ENCODE assay signal across 10 cellular contexts in the genomic region with DNA sequence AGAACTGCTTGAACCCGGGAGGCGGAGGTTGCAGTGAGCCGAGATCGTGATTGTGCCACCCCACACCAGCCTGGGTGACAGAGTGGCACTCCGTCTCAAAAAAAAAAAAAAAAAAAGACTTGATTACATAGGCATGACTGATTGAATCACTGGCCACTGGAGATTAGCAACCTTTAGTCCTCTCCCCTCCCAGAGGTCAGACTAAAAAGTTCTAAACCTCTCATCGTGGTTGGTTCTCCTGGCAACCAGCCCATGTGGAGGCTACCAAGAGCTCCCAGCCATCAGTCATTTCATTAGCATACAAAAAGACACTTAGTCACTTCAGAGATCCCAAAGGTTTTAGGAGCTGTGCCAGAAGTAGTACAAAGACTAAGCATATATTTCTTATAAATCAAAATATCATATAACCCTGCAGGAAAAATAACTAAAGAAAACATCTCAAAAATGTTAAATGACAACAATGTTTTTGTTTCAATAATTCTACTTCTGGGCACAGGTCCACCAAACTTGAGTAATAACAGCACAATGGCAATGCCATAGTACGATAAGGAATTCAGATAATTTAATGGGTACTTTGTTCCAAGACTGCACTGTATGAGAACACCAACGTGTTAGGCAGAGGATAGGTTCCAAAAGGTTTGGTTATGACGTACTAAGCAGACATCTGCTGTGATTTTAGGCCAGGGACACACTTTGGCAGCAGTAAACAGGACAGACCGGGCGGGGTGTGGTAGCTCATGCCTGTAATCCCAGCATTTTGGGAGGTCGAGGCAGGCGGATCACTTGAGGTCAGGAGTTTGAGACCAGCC. TPM values are rescaled to one million over a fixed set of nuclear protein-coding genes. Genes with fewer than 3 reads are reported as not detected.
A peak's percentile ranks its signal among the peaks of the same experiment; 100 is the strongest.
DNase-seq lines count a peak whose midpoint lies in the region; ATAC-seq, FAIRE-seq and TF ChIP-seq lines count a peak whose summit lies in the region.
"Had no signal": no experiment of that assay in that cellular context is flagged by ENCODE, and none has a peak within 500 bp of the region (broad histone marks: within the 10 kb centered on the region; RNA-seq: fewer than 3 reads in every experiment).

No MANE protein-coding gene starts in this region.

- H3K18ac ChIP-seq in H1 (ENCODE audit: extremely low read depth, low read length): no peak overlapping the region; the same call in 1 of the 2 replicates

- no peak overlapping the region for H4K5ac ChIP-seq in H1 (ENCODE audit: insufficient read length, low read depth, low read length)

- 88% methylated on average over 12 of the region's 13 CpGs; no CpG with 5 or more reads in 1 of the 2 experiments for WGBS in H1 (ENCODE audit: extremely low coverage in 1 of 2, insufficient coverage in 1 of 2, insufficient read length in 1 of 2, insufficient replicate concordance in 2 of 2, low coverage in 1 of 2, low lambda C conversion rate in 2 of 2, missing lambda C conversion rate in 1 of 2), 2 experiments
- WGBS in pancreas, 2 donors: 32 to 40% methylated on average over 13 of the region's 13 CpGs

- no peak overlapping the region for H2BK20ac ChIP-seq in H1 (ENCODE audit: low read length)

- peak; percentile 84 to 90 (median 88) for ATAC-seq in pancreas
- no peak for ATAC-seq in GM21737 (IDR thresholded peaks at IDR 0.05; ENCODE audit: unreplicated experiment)
- no peak for ATAC-seq in HG03571 (IDR thresholded peaks at IDR 0.05; ENCODE audit: unreplicated experiment)
- no peak for ATAC-seq in HG02970 (IDR thresholded peaks at IDR 0.05; ENCODE audit: low FRiP score, unreplicated experiment)

- DNase-seq in NCI-H345 (lab: John Stamatoyannopoulos, UW) (peak; percentile 21), NCI-H345 treated with DMSO at 0.1 percent for 48 hours (lab: John Stamatoyannopoulos, UW; ENCODE audit: unreplicated experiment) (no peak), NCI-H446 (lab: John Stamatoyannopoulos, UW) (peak; percentile 47 to 77), H1 (ENCODE audit: low read depth in 1 of 2, low spot score in 2 of 2) (no peak), pancreas (peak in 4 of 6 donors; percentile 47 to 77 (median 62))
- DNase-seq: CD4-positive, CD25-positive, alpha-beta regulatory T cell had no signal

- no peak for TF ChIP-seq EP300 in H1 (IDR thresholded peaks at IDR 0.05; ENCODE audit: borderline replicate concordance in 1 of 2, low read depth in 2 of 2, low read length in 2 of 2)

- no peak overlapping the region for H3K23ac ChIP-seq in H1 (ENCODE audit: insufficient read length)

- TF ChIP-seq RAD21 in H1 (IDR thresholded peaks at IDR 0.05 in 1 of 2, conservative IDR thresholded peaks at IDR 0.05 in 1 of 2; ENCODE audit: low read depth in 2 of 2, low read length in 2 of 2): no peak

- H2BK120ac ChIP-seq in H1 (replicated peaks; ENCODE audit: low read depth, low read length): no peak overlapping the region

- no peaks in the 10 kb centered on the region for H3K23me2 ChIP-seq in H1 (ENCODE audit: low read depth, low read length)

- H2BK15ac ChIP-seq in H1 (ENCODE audit: low read length): no peak overlapping the region

- H3K14ac ChIP-seq in H1 (ENCODE audit: insufficient read length): no peak overlapping the region

- H3K4me2 ChIP-seq in H1 (ENCODE audit: insufficient read depth in 1 of 2, low read depth in 2 of 2, low read length in 2 of 2): peak overlapping the region; percentile 12 to 24; a peak in 2 of 4 replicates

- H3K79me1 ChIP-seq in H1 (ENCODE audit: low read depth, low read length): peaks cover 12% of the 10 kb centered on the region

- POLR2A ChIA-PET in H1 (lab: Charles Lee; ENCODE audit: partially characterized antibody): interaction anchor here (0.6 to 1.6 kb wide), 3 partner anchors 11 to 216 kb away, joined by 3 to 4 read pairs (median 3); no protein-coding TSS in a partner anchor

- TF ChIP-seq CTCF in H1 (IDR thresholded peaks at IDR 0.05; ENCODE audit: control extremely low read depth in 1 of 3, insufficient read depth in 1 of 3, low read depth in 1 of 3, low read length in 3 of 3): no peak
- TF ChIP-seq CTCF in pancreas (IDR thresholded peaks at IDR 0.05): no peak

- TF ChIP-seq POLR2A in H1 (IDR thresholded peaks at IDR 0.05; ENCODE audit: control extremely low read depth in 1 of 2, low read depth in 2 of 2, low read length in 2 of 2): no peak

- no peak overlapping the region for H3K4ac ChIP-seq in H1 (replicated peaks; ENCODE audit: insufficient read length, low read depth, low read length)

- intact Hi-C loops in pancreas (cut with DNase I): no loop called here

- 0 out of 2 replicates have a peak overlapping the region, but pooled peaks have one; percentile 25 for H2AK5ac ChIP-seq in H1 (ENCODE audit: low read depth, low read length)

- H4K91ac ChIP-seq in H1 (replicated peaks; ENCODE audit: insufficient read length, low read length): no peak overlapping the region

- peaks cover 11 to 16% of the 10 kb centered on the region in 2 experiments for H4K20me1 ChIP-seq in H1 (replicated peaks in 1 of 2; ENCODE audit: control insufficient read depth in 1 of 2, insufficient read depth in 2 of 2, low read length in 2 of 2)

- H2BK5ac ChIP-seq in H1 (ENCODE audit: low read depth, low read length): no peak overlapping the region

- H2BK12ac ChIP-seq in H1 (ENCODE audit: low read depth, low read length): no peak overlapping the region

- no peak overlapping the region for H2AFZ ChIP-seq in H1 (ENCODE audit: low read length)

- no peaks in the 10 kb centered on the region for H3K27me3 ChIP-seq in H1 (replicated peaks in 1 of 4; ENCODE audit: control insufficient read depth in 3 of 4, extremely low read depth in 1 of 4, insufficient read depth in 3 of 4, low read length in 3 of 4)
- H3K27me3 ChIP-seq in pancreas: no peaks in the 10 kb centered on the region

- H3K27ac ChIP-seq in H1 (ENCODE audit: low read depth, low read length): no peak overlapping the region
- H3K27ac ChIP-seq in pancreas: peak overlapping the region; percentile 26 to 60 (median 46)

- H3K4me3 ChIP-seq in H1 (ENCODE audit: extremely low read depth in 1 of 4, insufficient read depth in 2 of 4, low read depth in 3 of 4, low read length in 4 of 4) (no peak overlapping the region), pancreas (no peak overlapping the region)

- no peak overlapping the region for H3K56ac ChIP-seq in H1 (replicated peaks; ENCODE audit: insufficient read length, low read depth, low read length)

- H3K4me1 ChIP-seq in H1 (replicated peaks in 1 of 4; ENCODE audit: control insufficient read depth in 3 of 4, insufficient read depth in 4 of 4, low read length in 3 of 4): peaks cover 2 to 9% (median 6%) of the 10 kb centered on the region in 4 experiments
- peaks cover 13 to 22% (median 16%) of the 10 kb centered on the region in 3 donors for H3K4me1 ChIP-seq in pancreas

- no peak overlapping the region for H4K8ac ChIP-seq in H1 (ENCODE audit: extremely low read depth, insufficient read depth, low read length)

- FAIRE-seq in H1 (lab: Jason Lieb, UNC): no peak
- FAIRE-seq in pancreas (lab: Jason Lieb, UNC): no peak

- H3K79me2 ChIP-seq in H1 (ENCODE audit: control insufficient read depth in 1 of 2, insufficient read depth in 2 of 2, low read length in 2 of 2): peaks cover 23 to 96% of the 10 kb centered on the region in 2 experiments

- H3K9ac ChIP-seq in H1 (replicated peaks in 1 of 4; ENCODE audit: extremely low read depth in 1 of 4, low read depth in 3 of 4, low read length in 3 of 4): no peak overlapping the region; a peak in 1 of 7 replicates

- H3K36me3 ChIP-seq in H1 (ENCODE audit: control insufficient read depth in 2 of 4, insufficient read depth in 4 of 4, low read length in 3 of 4) (no peaks in the 10 kb centered on the region), pancreas (no peaks in the 10 kb centered on the region)

- CTCF ChIA-PET in H1 (lab: Charles Lee; ENCODE audit: partially characterized antibody): interaction anchor here (0.7 to 1.7 kb wide), 5 partner anchors 10 to 583 kb away, joined by 3 to 6 read pairs (median 3); partner anchors contain the start of gene USP48

- H3K9me3 ChIP-seq in H1 (ENCODE audit: insufficient read depth in 2 of 2, low read depth in 1 of 2, low read length in 1 of 2): no peaks in the 10 kb centered on the region
- H3K9me3 ChIP-seq in pancreas: no peaks in the 10 kb centered on the region

TF ChIP-seq in H1, 55 proteins besides CTCF, POLR2A, EP300 and RAD21 (continues in another document):
- no peak for TF ChIP-seq EZH2 (IDR thresholded peaks at IDR 0.05; ENCODE audit: low read depth, low read length, severe bottlenecking)
- TF ChIP-seq CTBP2 (IDR thresholded peaks at IDR 0.05; ENCODE audit: borderline replicate concordance, insufficient read depth, insufficient read length, low read length): no peak
- TF ChIP-seq SP1 (IDR thresholded peaks at IDR 0.05; ENCODE audit: low read depth, low read length): no peak
- TF ChIP-seq SRF (IDR thresholded peaks at IDR 0.05; ENCODE audit: low read depth, low read length): no peak
- no peak for TF ChIP-seq SIN3A (conservative IDR thresholded peaks at IDR 0.05 in 1 of 2, IDR thresholded peaks at IDR 0.05 in 1 of 2; ENCODE audit: low read depth in 1 of 2, low read length in 2 of 2)

RNA-seq across cellular contexts. Expression of gene USP48, which starts 18.1 kb away (rescaled TPM):
- total RNA-seq in H1 (2021; fragmentation: NEBNext Ultra II Directional; extraction: Animal tissue kit (Norgen Biotek cat#: 25700)): 81.5 and 83.5 TPM in 2 replicates
- polyA plus RNA-seq in H1 (2011; rRNA removed) (10.1 and 12.8 TPM in 2 replicates), pancreas (10 to 100 TPM; 14.9 to 26.4 TPM)
- 28.3 TPM for polyA plus RNA-seq in H1 (2011; cell fraction: cytosol; rRNA removed)
- 15.4 TPM for polyA plus RNA-seq in H1 (2011; cell fraction: nucleus; rRNA removed)
- 38.7 to 60.9 TPM (median 40.0 TPM) in 4 replicates for polyA plus RNA-seq in H1 (2012, experiment 1 of 2)
- polyA plus RNA-seq in H1 (2012, experiment 2 of 2): 2.6 TPM
- polyA plus RNA-seq in H1 (2013, experiment 1 of 2): 39.9 TPM
- 39.8 TPM for polyA plus RNA-seq in H1 (2013, experiment 2 of 2)
- 32.3 and 38.6 TPM in 2 replicates for polyA minus RNA-seq in H1 (2011; rRNA and poly(A)+ RNA removed)
- polyA minus RNA-seq in H1 (2011; cell fraction: cytosol; rRNA and poly(A)+ RNA removed): 26.3 TPM
- 52.6 TPM for polyA minus RNA-seq in H1 (2011; cell fraction: nucleus; rRNA and poly(A)+ RNA removed)
- 10 to 100 TPM; 24.3 to 30.6 (median 26.0) TPM for total RNA-seq in pancreas

RNA-seq across cellular contexts. Expression of gene LDLRAD2, which starts 47.2 kb away (rescaled TPM):
- 0.74 and 0.94 TPM in 2 replicates for total RNA-seq in H1 (2021; fragmentation: NEBNext Ultra II Directional; extraction: Animal tissue kit (Norgen Biotek cat#: 25700))
- 0.48 and 1.0 TPM in 2 replicates for polyA plus RNA-seq in H1 (2011; rRNA removed)
- polyA plus RNA-seq in H1 (2011; cell fraction: cytosol; rRNA removed): 0.62 TPM
- 3.5 TPM for polyA plus RNA-seq in H1 (2011; cell fraction: nucleus; rRNA removed)
- 4.6 to 16.0 TPM (median 12.2 TPM) in 4 replicates for polyA plus RNA-seq in H1 (2012, experiment 1 of 2)
- polyA plus RNA-seq in H1 (2012, experiment 2 of 2): 2.3 TPM
- polyA plus RNA-seq in H1 (2013, experiment 1 of 2): 1.1 TPM
- 0.92 TPM for polyA plus RNA-seq in H1 (2013, experiment 2 of 2)
- polyA minus RNA-seq in H1 (2011; rRNA and poly(A)+ RNA removed): 0.24 and 0.76 TPM in 2 replicates
- polyA minus RNA-seq in H1 (2011; cell fraction: cytosol; rRNA and poly(A)+ RNA removed): 1.1 TPM
- 1.7 TPM for polyA minus RNA-seq in H1 (2011; cell fraction: nucleus; rRNA and poly(A)+ RNA removed)
- total RNA-seq in pancreas: under 1 TPM in 5 of 6 donors, not detected in 1; 0.05 to 0.22 (median 0.09) TPM
- 1 to 10 TPM; 1.3 to 3.0 TPM for polyA plus RNA-seq in pancreas
- polyA plus RNA-seq: CD4-positive, CD25-positive, alpha-beta regulatory T cell; neural cell had no signal

Comparison
In these comparisons a context has a peak if more than half of its experiments do, and no peak if none do; other contexts are left out.
1. DNase-seq: peak in NCI-H345 (single experiment), NCI-H446 (2 of 2) and pancreas (4 of 6); none in NCI-H345 treated with DMSO at 0.1 percent for 48 hours (single experiment) and H1 (0 of 2).
2. ATAC-seq: peak in pancreas (4 of 4); none in GM21737 (single experiment), HG03571 (single experiment) and HG02970 (single experiment).